Comparison of ENCODE assay signal across 7 cellular contexts in the genomic region with DNA sequence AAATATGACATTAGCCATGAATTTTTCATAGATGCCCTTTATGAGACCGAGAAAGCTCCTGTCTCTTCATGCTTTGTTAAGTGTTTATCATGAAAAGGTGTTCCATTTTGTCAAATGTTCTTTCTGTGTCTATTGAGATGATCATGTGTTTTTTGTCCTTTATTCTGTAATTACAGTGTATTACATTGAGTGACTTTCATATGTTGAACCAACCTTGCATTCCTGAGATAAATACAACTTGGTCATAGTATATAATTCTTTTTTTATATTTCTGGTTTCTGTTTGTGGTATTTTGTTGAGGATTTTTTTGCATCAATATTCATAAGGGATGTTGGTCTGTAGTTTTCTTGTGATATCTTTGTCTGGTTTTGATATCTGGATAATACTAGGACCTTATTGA.
"Had no signal": no experiment of that assay in that cellular context is flagged by ENCODE, and none has a peak within 500 bp of the region (broad histone marks: within the 10 kb centered on the region; RNA-seq: fewer than 3 reads in every experiment).

No MANE protein-coding gene starts in this region.

- H3K36me3 ChIP-seq: HAP-1 had no signal

- FAIRE-seq: HTR-8/SVneo had no signal

- ATAC-seq: HCT116 had no signal

- H3K4me1 ChIP-seq: HAP-1 had no signal

- H3K4me3 ChIP-seq: HAP-1 had no signal

- DNase-seq: GOT3, H7, IMR-90, KBM-7 had no signal
